Comparison of ENCODE assay signal across 21 cellular contexts in the genomic region with DNA sequence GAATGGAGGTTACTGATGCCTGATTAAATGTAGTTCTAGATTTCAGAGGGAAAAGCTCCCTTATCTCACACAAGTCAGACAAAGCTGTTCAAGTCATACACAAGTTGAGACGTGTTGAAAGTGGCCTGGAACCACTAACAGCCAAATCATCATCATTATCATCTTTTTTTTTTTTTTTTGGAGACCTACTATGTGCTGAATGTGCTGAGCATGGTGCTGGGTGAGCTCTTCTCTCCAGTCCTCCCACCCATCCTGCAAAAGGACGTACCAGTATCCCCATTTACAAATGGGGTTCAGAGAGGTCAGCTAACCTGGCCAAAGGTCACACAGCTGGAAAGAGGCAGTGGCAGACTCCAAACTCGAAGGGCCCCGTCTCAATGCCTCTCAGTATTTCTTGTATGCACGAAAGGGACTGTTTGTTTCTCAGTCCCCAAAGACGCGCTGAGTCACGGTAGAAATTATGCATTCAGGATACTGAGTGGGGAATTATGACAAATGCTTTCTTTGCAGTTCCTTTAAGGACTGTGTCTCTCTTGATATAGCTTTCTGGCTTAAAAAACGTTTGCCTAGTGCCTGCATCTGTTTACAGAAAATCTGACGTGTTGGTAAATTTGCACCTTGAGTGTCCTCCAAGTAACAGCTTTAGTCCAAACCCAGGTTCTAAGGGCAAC.
"Had no signal": no experiment of that assay in that cellular context is flagged by ENCODE, and none has a peak within 500 bp of the region (broad histone marks: within the 10 kb centered on the region; RNA-seq: fewer than 3 reads in every experiment).

No MANE protein-coding gene starts in this region.

- H3K27ac Mint-ChIP-seq: activated CD4-positive, alpha-beta memory T cell treated with anti-CD3 and anti-CD28 coated beads, Interleukin-2, amount 10 ng/mL, durations not matched to agents 7 days and 5 days; activated naive CD4-positive, alpha-beta T cell treated with anti-CD3 and anti-CD28 coated beads for 36 hours; activated naive CD8-positive, alpha-beta T cell treated with anti-CD3 and anti-CD28 coated beads, Interleukin-2, amount 10 ng/mL, durations not matched to agents 7 days and 5 days; activated T-cell treated with anti-CD3 and anti-CD28 coated beads, Interleukin-2, amount 50 U/mL, for 72 hours; endodermal cell; naive thymus-derived CD8-positive, alpha-beta T cell; stimulated activated effector memory CD8-positive, alpha-beta T cell treated with anti-CD3 and anti-CD28 coated beads, Interleukin-12 subunit alpha, Interleukin-12 subunit beta, amount 100 ng/mL, for 72 hours had no signal

- DNase-seq: activated CD4-positive, alpha-beta memory T cell treated with anti-CD3 and anti-CD28 coated beads, Interleukin-2, amount 10 ng/mL, durations not matched to agents 7 days and 5 days; activated effector memory CD4-positive, alpha-beta T cell treated with Interleukin-2 at 50 U/mL for 16 hours; activated naive CD4-positive, alpha-beta T cell treated with anti-CD3 and anti-CD28 coated beads for 36 hours; activated naive CD8-positive, alpha-beta T cell treated with anti-CD3 and anti-CD28 coated beads, Interleukin-2, amount 10 ng/mL, durations not matched to agents 7 days and 5 days; activated T-cell treated with anti-CD3 and anti-CD28 coated beads, Interleukin-2, amount 50 U/mL, for 72 hours; cortex of kidney; endodermal cell; esophagus squamous epithelium; heart left ventricle; lower lobe of right lung; naive thymus-derived CD8-positive, alpha-beta T cell; pancreas; psoas muscle; right cardiac atrium; stimulated activated CD4-positive, alpha-beta T cell treated with anti-CD3 and anti-CD28 coated beads, Interleukin-12 subunit alpha, Interleukin-12 subunit beta, amount 100 ng/mL, for 4 hours; stimulated activated CD4-positive, alpha-beta T cell treated with anti-CD3 and anti-CD28 coated beads, Interleukin-1b, Interleukin-23, amount 100 ng/mL, for 48 hours; stomach; T-helper 1 cell; transverse colon had no signal

- H3K27me3 Mint-ChIP-seq: activated CD4-positive, alpha-beta memory T cell treated with anti-CD3 and anti-CD28 coated beads, Interleukin-2, amount 10 ng/mL, durations not matched to agents 7 days and 5 days; activated naive CD8-positive, alpha-beta T cell treated with anti-CD3 and anti-CD28 coated beads, Interleukin-2, amount 10 ng/mL, durations not matched to agents 7 days and 5 days; naive thymus-derived CD8-positive, alpha-beta T cell had no signal

- H3K4me1 Mint-ChIP-seq: endodermal cell had no signal

- ATAC-seq: activated T-cell treated with anti-CD3 and anti-CD28 coated beads, Interleukin-2, amount 50 U/mL, for 72 hours; heart left ventricle; left lobe of liver; lower lobe of right lung; naive thymus-derived CD8-positive, alpha-beta T cell; pancreas; psoas muscle; right cardiac atrium; stimulated activated effector memory CD8-positive, alpha-beta T cell treated with anti-CD3 and anti-CD28 coated beads, Interleukin-12 subunit alpha, Interleukin-12 subunit beta, amount 100 ng/mL, for 72 hours had no signal

- H3K4me3 Mint-ChIP-seq: activated CD4-positive, alpha-beta memory T cell treated with anti-CD3 and anti-CD28 coated beads, Interleukin-2, amount 10 ng/mL, durations not matched to agents 7 days and 5 days; activated naive CD4-positive, alpha-beta T cell treated with anti-CD3 and anti-CD28 coated beads for 36 hours; activated naive CD8-positive, alpha-beta T cell treated with anti-CD3 and anti-CD28 coated beads, Interleukin-2, amount 10 ng/mL, durations not matched to agents 7 days and 5 days; activated T-cell treated with anti-CD3 and anti-CD28 coated beads, Interleukin-2, amount 50 U/mL, for 72 hours; endodermal cell; naive thymus-derived CD8-positive, alpha-beta T cell; stimulated activated effector memory CD8-positive, alpha-beta T cell treated with anti-CD3 and anti-CD28 coated beads, Interleukin-12 subunit alpha, Interleukin-12 subunit beta, amount 100 ng/mL, for 72 hours had no signal

- H3K9me3 Mint-ChIP-seq: activated CD4-positive, alpha-beta memory T cell treated with anti-CD3 and anti-CD28 coated beads, Interleukin-2, amount 10 ng/mL, durations not matched to agents 7 days and 5 days; activated naive CD4-positive, alpha-beta T cell treated with anti-CD3 and anti-CD28 coated beads for 36 hours; endodermal cell had no signal
